28 cellular contexts compared by ENCODE assay signal in the genomic region with DNA sequence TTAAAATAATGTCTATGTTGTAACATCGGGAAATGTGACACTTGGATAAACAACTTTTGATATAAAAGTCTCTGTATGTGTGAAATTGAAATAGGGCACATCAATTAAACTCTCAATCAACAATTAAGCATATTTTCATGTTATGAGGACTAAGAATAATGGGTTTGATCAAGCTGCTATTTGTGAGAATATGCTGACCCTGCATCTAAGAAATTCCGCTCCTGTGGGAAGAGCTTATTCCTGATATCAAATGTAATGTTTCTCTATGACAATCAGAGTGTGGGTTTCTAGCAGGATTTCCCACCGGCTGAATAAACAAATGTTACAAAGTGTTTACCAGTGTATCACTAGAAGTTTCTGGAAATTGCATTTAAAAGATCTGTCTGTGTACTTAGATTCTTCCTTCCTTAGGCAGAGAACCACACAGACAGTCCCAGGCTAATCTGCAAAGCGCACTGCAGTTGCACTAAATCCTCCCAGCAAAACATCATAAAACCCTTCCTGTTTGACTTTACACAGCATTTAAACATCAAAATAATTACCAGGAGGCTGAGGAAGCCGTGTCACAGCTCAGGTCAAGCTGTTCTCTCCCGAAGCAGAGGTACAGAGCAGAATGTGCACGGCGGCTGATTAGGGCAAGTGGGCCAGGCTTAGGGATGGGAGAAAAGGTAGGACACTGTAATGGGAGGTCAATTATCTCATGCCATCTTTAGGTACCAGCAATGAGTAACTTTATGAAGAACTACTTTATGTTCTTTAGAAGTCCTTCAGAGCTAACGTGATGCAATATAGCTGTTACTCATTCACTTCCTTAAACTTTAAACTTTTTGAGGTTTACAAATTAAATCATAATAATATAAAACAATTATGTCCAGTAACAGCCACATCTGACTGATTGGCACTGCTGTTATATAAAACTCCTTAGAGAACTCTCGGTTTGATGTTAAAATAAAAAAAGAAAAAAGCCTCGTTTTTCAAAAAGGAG.
DNase-seq lines count a peak whose midpoint lies in the region; ATAC-seq, FAIRE-seq and TF ChIP-seq lines count a peak whose summit lies in the region.
"Had no signal": no experiment of that assay in that cellular context is flagged by ENCODE, and none has a peak within 500 bp of the region (broad histone marks: within the 10 kb centered on the region; RNA-seq: fewer than 3 reads in every experiment).

No MANE protein-coding gene starts in this region.

- H3K4me1 ChIP-seq in K562 (replicated peaks in 1 of 2; ENCODE audit: control insufficient read depth in 2 of 2, insufficient read depth in 2 of 2, low read length in 2 of 2) (no peaks in the 10 kb centered on the region), mesenchymal stem cell (ENCODE audit: control insufficient read depth, insufficient read depth, low read depth, low read length) (peaks cover 3% of the 10 kb centered on the region), PC-9 (replicated peaks; ENCODE audit: insufficient read depth) (no peaks in the 10 kb centered on the region), esophagus muscularis mucosa (no peaks in the 10 kb centered on the region)
- H3K4me1 ChIP-seq: right atrium auricular region, stomach had no signal

- no peak overlapping the region for H2BK15ac ChIP-seq in mesenchymal stem cell (ENCODE audit: low read depth, poor library complexity, severe bottlenecking)

- intact Hi-C loops in K562 (cut with micrococcal nuclease) (no loop called here), PC-9 (cut with micrococcal nuclease; ENCODE audit: unreplicated experiment) (no loop called here), esophagus muscularis mucosa (cut with DNase I) (no loop called here)

- H3K14ac ChIP-seq in mesenchymal stem cell (ENCODE audit: low read length in 2 of 2), result no peak overlapping the region

- H3K27me3 ChIP-seq in K562 (ENCODE audit: control insufficient read depth in 2 of 2, insufficient read depth in 2 of 2, low read length in 2 of 2) (peaks cover 0 to 5% of the 10 kb centered on the region in 2 experiments; a peak in 2 of 5 replicates), mesenchymal stem cell (ENCODE audit: control insufficient read depth in 1 of 2, insufficient read depth in 1 of 2, low read length in 2 of 2) (no peaks in the 10 kb centered on the region), PC-9 (ENCODE audit: insufficient read depth, low read depth) (no peaks in the 10 kb centered on the region), esophagus muscularis mucosa (no peaks in the 10 kb centered on the region)
- H3K27me3 ChIP-seq: BLaER1 treated with 17β-estradiol and CSF1 and Interleukin-3, amounts not matched to agents 10 nM and 100 nM; body of pancreas; pancreas; right atrium auricular region; stomach had no signal

- no peak overlapping the region for H3K23ac ChIP-seq in mesenchymal stem cell (ENCODE audit: low read length in 2 of 2)

- no peaks in the 10 kb centered on the region for H3K36me3 ChIP-seq in K562 (ENCODE audit: control insufficient read depth, insufficient read depth, low read length)
- no peaks in the 10 kb centered on the region for H3K36me3 ChIP-seq in mesenchymal stem cell (ENCODE audit: control insufficient read depth in 1 of 2, insufficient read depth in 2 of 2, low read depth in 1 of 2, low read length in 2 of 2)
- H3K36me3 ChIP-seq in PC-9 (ENCODE audit: low read depth), result no peaks in the 10 kb centered on the region
- no peaks in the 10 kb centered on the region for H3K36me3 ChIP-seq in esophagus muscularis mucosa
- H3K36me3 ChIP-seq: BLaER1 treated with 17β-estradiol and CSF1 and Interleukin-3, amounts not matched to agents 10 nM and 100 nM; pancreas; right atrium auricular region; stomach had no signal

- H2BK12ac ChIP-seq in mesenchymal stem cell (ENCODE audit: low read length in 2 of 2), result no peak overlapping the region

- H4K8ac ChIP-seq in mesenchymal stem cell (ENCODE audit: low read length), result no peak overlapping the region

- WGBS in K562 (ENCODE audit: insufficient coverage, low coverage, missing lambda C conversion rate), result under 1% methylated on average over 11 of the region's 11 CpGs
- WGBS in mesenchymal stem cell, result 45% methylated on average over 8 of the region's 11 CpGs
- WGBS in esophagus muscularis mucosa, result 57% methylated on average over 11 of the region's 11 CpGs

- TF ChIP-seq CTCF in K562 (IDR thresholded peaks at IDR 0.05 in 2 of 3, conservative IDR thresholded peaks at IDR 0.05 in 1 of 3; ENCODE audit: insufficient read depth in 2 of 3, low read depth in 1 of 3, low read length in 3 of 3) (no peak), PC-9 (conservative IDR thresholded peaks at IDR 0.05) (no peak), esophagus muscularis mucosa (IDR thresholded peaks at IDR 0.05) (no peak)

- H3K79me1 ChIP-seq in mesenchymal stem cell (replicated peaks; ENCODE audit: low read length, poor library complexity, severe bottlenecking), result no peaks in the 10 kb centered on the region

- H2BK120ac ChIP-seq in mesenchymal stem cell (ENCODE audit: low read depth, low read length), result no peak overlapping the region

- H3K9ac ChIP-seq in K562 (ENCODE audit: insufficient read depth in 1 of 2, low read depth in 2 of 2, low read length in 2 of 2) (no peak overlapping the region), mesenchymal stem cell (ENCODE audit: low read length) (no peak overlapping the region)
- H3K9ac ChIP-seq: BLaER1 treated with 17β-estradiol and CSF1 and Interleukin-3, amounts not matched to agents 10 nM and 100 nM had no signal

- H3K9me3 ChIP-seq in K562 (replicated peaks; ENCODE audit: control insufficient read depth, insufficient read depth, low read depth, low read length) (no peaks in the 10 kb centered on the region), mesenchymal stem cell (ENCODE audit: control insufficient read depth, low read length) (no peaks in the 10 kb centered on the region), PC-9 (ENCODE audit: insufficient read depth, low read depth) (no peaks in the 10 kb centered on the region), esophagus muscularis mucosa (no peaks in the 10 kb centered on the region)
- H3K9me3 ChIP-seq: BLaER1 treated with 17β-estradiol and CSF1 and Interleukin-3, amounts not matched to agents 10 nM and 100 nM; body of pancreas; pancreas; right atrium auricular region; stomach had no signal

- H3K4ac ChIP-seq in mesenchymal stem cell (ENCODE audit: low read depth in 1 of 2, low read length in 2 of 2), result no peak overlapping the region

- in situ Hi-C loops in K562 (cut with MboI), result no loop called here

- TF ChIP-seq POLR2A in K562 (conservative IDR thresholded peaks at IDR 0.05) (no peak), esophagus muscularis mucosa (IDR thresholded peaks at IDR 0.05; ENCODE audit: low read depth) (no peak)

- no peak for TF ChIP-seq EP300 in K562 (IDR thresholded peaks at IDR 0.05; ENCODE audit: low read length)
- TF ChIP-seq EP300 in esophagus muscularis mucosa (IDR thresholded peaks at IDR 0.05), result no peak

- CTCF ChIA-PET in K562 (lab: Yijun Ruan, JAX; ENCODE audit: low intra/inter-chr PET ratio), result no interaction called here
- CTCF ChIA-PET in PC-9 (lab: Charles Lee), result interaction anchor here (0.7 kb wide), 1 partner anchor 41 kb away, joined by 4 read pairs; no protein-coding TSS in a partner anchor

- H3K9me2 ChIP-seq in PC-9 (ENCODE audit: insufficient read depth), result no peaks in the 10 kb centered on the region

- no peak for ATAC-seq in K562
- ATAC-seq: activated naive CD8-positive, alpha-beta T cell treated with anti-CD3 and anti-CD28 coated beads, Interleukin-2, amount 50 U/mL, for 24 hours; body of pancreas; effector memory CD8-positive, alpha-beta T cell; naive thymus-derived CD4-positive, alpha-beta T cell had no signal

- H3K4me3 ChIP-seq in K562 (no peak overlapping the region), mesenchymal stem cell (ENCODE audit: insufficient read depth in 1 of 2, low read depth in 1 of 2, low read length in 2 of 2) (no peak overlapping the region), PC-9 (no peak overlapping the region), esophagus muscularis mucosa (no peak overlapping the region)
- H3K4me3 ChIP-seq: BLaER1 treated with 17β-estradiol and CSF1 and Interleukin-3, amounts not matched to agents 10 nM and 100 nM; body of pancreas; pancreas; right atrium auricular region; stomach had no signal

- H3F3A ChIP-seq in PC-9 (ENCODE audit: insufficient read depth, low read depth), result no peaks in the 10 kb centered on the region

- H3K4me2 ChIP-seq in K562 (ENCODE audit: insufficient read depth, low read length) (no peak overlapping the region), mesenchymal stem cell (ENCODE audit: low read length, poor library complexity, severe bottlenecking) (no peak overlapping the region), PC-9 (no peak overlapping the region)

- no peak overlapping the region for H3K18ac ChIP-seq in mesenchymal stem cell (ENCODE audit: low read depth in 1 of 2, low read length in 2 of 2)

- TF ChIP-seq RAD21 in K562 (CRISPR knock-in tag; conservative IDR thresholded peaks at IDR 0.05 in 1 of 2, IDR thresholded peaks at IDR 0.05 in 1 of 2), result no peak

- no peaks in the 10 kb centered on the region for H3K9me1 ChIP-seq in K562 (ENCODE audit: control insufficient read depth, insufficient read depth, low read length)

- FAIRE-seq in K562 (lab: Jason Lieb, UNC), result no peak
- FAIRE-seq: pancreas had no signal

- H2BK5ac ChIP-seq in mesenchymal stem cell (ENCODE audit: low read depth, low read length, poor library complexity, severe bottlenecking), result no peak overlapping the region

- no peak overlapping the region for H2AFZ ChIP-seq in K562 (ENCODE audit: low read depth, low read length)
- peak overlapping the region; percentile 61 for H2AFZ ChIP-seq in mesenchymal stem cell (ENCODE audit: low read depth, low read length)
- H2AFZ ChIP-seq in PC-9, result no peak overlapping the region

- DNase-seq in DMS153 (lab: John Stamatoyannopoulos, UW) (peak; percentile 47), NCI-H1417 treated with DMSO at 0.1 percent for 48 hours (lab: John Stamatoyannopoulos, UW) (peak; percentile 4), K562 (ENCODE audit: extremely low read depth in 1 of 4, low spot score in 3 of 4) (no peak), mesenchymal stem cell (no peak), NCI-H2107 treated with DMSO at 0.1 percent for 48 hours (lab: John Stamatoyannopoulos, UW; ENCODE audit: unreplicated experiment) (no peak), NCI-H187 treated with DMSO at 0.1 percent for 48 hours (lab: John Stamatoyannopoulos, UW) (no peak), PC-9 (no peak), esophagus muscularis mucosa (ENCODE audit: extremely low spot score) (no peak)
- DNase-seq: ACHN; activated B cell treated with CpG ODN at 0.5 μM for 24 hours; activated CD4-positive, alpha-beta memory T cell treated with anti-CD3 and anti-CD28 coated beads, Interleukin-2, amount 10 ng/mL, durations not matched to agents 7 days and 5 days; activated gamma-delta T cell; activated naive CD8-positive, alpha-beta T cell treated with anti-CD3 and anti-CD28 coated beads, Interleukin-2, amount 50 U/mL, for 24 hours; activated T-cell treated with anti-CD3 and anti-CD28 coated beads for 4 hours; body of pancreas; effector memory CD8-positive, alpha-beta T cell; HFFc6; mesendoderm; naive thymus-derived CD4-positive, alpha-beta T cell; NCI-H1694; NCI-H2227 treated with DMSO at 0.1 percent for 48 hours; pancreas; RPMI8226; stimulated activated CD4-positive, alpha-beta T cell treated with anti-CD3 and anti-CD28 coated beads, Interleukin-15, amount 100 ng/mL, for 24 hours; stomach; trophoblast cell had no signal

- H3K79me2 ChIP-seq in K562 (ENCODE audit: control insufficient read depth, insufficient read depth, low read length) (no peaks in the 10 kb centered on the region), PC-9 (ENCODE audit: low read depth) (no peaks in the 10 kb centered on the region)

- H4K20me1 ChIP-seq in K562 (replicated peaks; ENCODE audit: control insufficient read depth, insufficient read depth, low read length) (no peaks in the 10 kb centered on the region), PC-9 (ENCODE audit: insufficient read depth) (no peaks in the 10 kb centered on the region)
- H4K20me1 ChIP-seq: BLaER1 treated with 17β-estradiol and CSF1 and Interleukin-3, amounts not matched to agents 10 nM and 100 nM had no signal

- no peak overlapping the region for H2AK5ac ChIP-seq in mesenchymal stem cell (ENCODE audit: low read length, severe bottlenecking)

- POLR2A ChIA-PET in K562 (lab: Yijun Ruan, JAX), result no interaction called here
- POLR2A ChIA-PET in PC-9 (lab: Charles Lee; ENCODE audit: unreplicated experiment), result interaction anchor here (0.6 kb wide), 1 partner anchor 495 kb away, joined by 4 read pairs; no protein-coding TSS in a partner anchor

- no peak overlapping the region for H3K27ac ChIP-seq in K562 (ENCODE audit: extremely low read depth, low read depth, low read length)
- H3K27ac ChIP-seq in mesenchymal stem cell (ENCODE audit: low read length, poor library complexity, severe bottlenecking), result peak overlapping the region; percentile 25
- H3K27ac ChIP-seq in PC-9, result no peak overlapping the region
- no peak overlapping the region for H3K27ac ChIP-seq in esophagus muscularis mucosa (replicated peaks in 1 of 4)
- H3K27ac ChIP-seq: BLaER1 treated with 17β-estradiol and CSF1 and Interleukin-3, amounts not matched to agents 10 nM and 100 nM; body of pancreas; pancreas; right atrium auricular region; stomach had no signal

- no peak overlapping the region for H4K91ac ChIP-seq in mesenchymal stem cell (ENCODE audit: low read length)

- BruUV-seq in K562 (replicated peaks; lab: Mats Ljungman, UMichigan) (no TSS peak), PC-9 (replicated peaks; lab: Mats Ljungman, UMichigan) (no TSS peak)

Comparison
In these comparisons a context has a peak if more than half of its experiments do, and no peak if none do; other contexts are left out.
1. DNase-seq: peak in DMS153 (single experiment) and NCI-H1417 treated with DMSO at 0.1 percent for 48 hours (single experiment); none in K562 (0 of 4), mesenchymal stem cell (single experiment), NCI-H2107 treated with DMSO at 0.1 percent for 48 hours (single experiment), NCI-H187 treated with DMSO at 0.1 percent for 48 hours (single experiment), PC-9 (0 of 2) and esophagus muscularis mucosa (single experiment).